ENCODE assay signal across 12 cellular contexts in the genomic region with DNA sequence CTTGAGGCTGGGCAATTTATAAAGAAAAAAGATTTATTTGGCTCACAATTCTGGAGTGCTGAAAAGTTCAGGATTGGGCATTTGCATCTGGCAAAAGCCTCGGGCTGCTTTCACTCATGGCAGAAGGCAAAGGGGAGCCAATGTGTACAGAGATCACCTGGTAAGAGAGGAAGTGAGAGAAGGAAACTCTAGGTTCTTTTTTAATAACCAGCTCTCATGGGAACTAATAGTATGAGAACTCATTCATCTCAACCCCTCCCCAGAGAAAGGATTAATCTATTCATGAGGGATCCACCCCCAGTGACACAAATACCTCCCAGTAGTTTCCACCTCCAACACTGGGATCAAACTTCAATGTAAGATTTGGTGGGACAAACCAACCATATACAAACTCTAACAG.
A peak's percentile ranks its signal among the peaks of the same experiment; 100 is the strongest.
DNase-seq lines count a peak whose midpoint lies in the region; ATAC-seq, FAIRE-seq and TF ChIP-seq lines count a peak whose summit lies in the region.
"Had no signal": no experiment of that assay in that cellular context is flagged by ENCODE, and none has a peak within 500 bp of the region (broad histone marks: within the 10 kb centered on the region; RNA-seq: fewer than 3 reads in every experiment).

No MANE protein-coding gene starts in this region.

- H2BK120ac ChIP-seq in H9 (ENCODE audit: low read depth, low read length, poor library complexity, severe bottlenecking) = no peak overlapping the region

- no peak overlapping the region for H4K8ac ChIP-seq in H9 (replicated peaks; ENCODE audit: insufficient read length, low read depth, low read length)

- H2BK12ac ChIP-seq in H9 (ENCODE audit: insufficient read length, low read depth, low read length) = no peak overlapping the region

- peaks cover 36% of the 10 kb centered on the region for H3K4me1 ChIP-seq in BLaER1
- peaks cover 28% of the 10 kb centered on the region; the same call in 1 of the 2 replicates for H3K4me1 ChIP-seq in H9 (ENCODE audit: insufficient read depth, low read length)

- no peaks in the 10 kb centered on the region for H3K36me3 ChIP-seq in BLaER1
- H3K36me3 ChIP-seq: thyroid gland had no signal

- H2AFZ ChIP-seq in H9 (ENCODE audit: low read length) = no peak overlapping the region

- H3K27me3 ChIP-seq in BLaER1 = no peaks in the 10 kb centered on the region
- no peaks in the 10 kb centered on the region for H3K27me3 ChIP-seq in H9 (ENCODE audit: insufficient read depth, low read length)
- H3K27me3 ChIP-seq: thyroid gland had no signal

- no peak overlapping the region for H4K91ac ChIP-seq in H9 (ENCODE audit: insufficient read length, low read depth, low read length)

- no CpG with 5 or more reads among the region's 1 CpG for WGBS in H9 (ENCODE audit: extremely low coverage, insufficient read length, low lambda C conversion rate)

- H2BK15ac ChIP-seq in H9 (ENCODE audit: low read depth, low read length) = no peak overlapping the region

- no peaks in the 10 kb centered on the region for H3K36me3 Mint-ChIP-seq in activated naive CD4-positive, alpha-beta T cell treated with anti-CD3 and anti-CD28 coated beads for 36 hours (ENCODE audit: low read depth)
- H3K36me3 Mint-ChIP-seq in H9 (ENCODE audit: insufficient read depth in 1 of 3, low read depth in 3 of 3) = no peaks in the 10 kb centered on the region

- H3T11ph ChIP-seq in H9 (ENCODE audit: low read length) = no peak overlapping the region

- H3K9me3 Mint-ChIP-seq in activated naive CD4-positive, alpha-beta T cell treated with anti-CD3 and anti-CD28 coated beads for 36 hours = no peaks in the 10 kb centered on the region
- no peaks in the 10 kb centered on the region; a peak in 1 of 5 replicates for H3K9me3 Mint-ChIP-seq in H9

- ATAC-seq in HG02759 (IDR thresholded peaks at IDR 0.05; ENCODE audit: unreplicated experiment) = peak; percentile 60
- ATAC-seq in HG03565 (IDR thresholded peaks at IDR 0.05; ENCODE audit: unreplicated experiment) = peak; percentile 57

- peak overlapping the region; percentile 57 for H3K4me2 ChIP-seq in BLaER1
- H3K4me2 ChIP-seq in H9 (ENCODE audit: insufficient read depth, insufficient read length, low read length) = no peak overlapping the region

- H2BK20ac ChIP-seq in H9 (ENCODE audit: low read depth, low read length, poor library complexity, severe bottlenecking) = no peak overlapping the region

- H3K27me3 Mint-ChIP-seq in activated naive CD4-positive, alpha-beta T cell treated with anti-CD3 and anti-CD28 coated beads for 36 hours (ENCODE audit: low read depth) = peaks cover 28% of the 10 kb centered on the region
- no peaks in the 10 kb centered on the region for H3K27me3 Mint-ChIP-seq in H9 (ENCODE audit: low read depth)

- H2AK5ac ChIP-seq in H9 (ENCODE audit: insufficient read length, low read length) = no peak overlapping the region

- no peak for TF ChIP-seq CTCF in H9 (conservative IDR thresholded peaks at IDR 0.05)

- H3K9ac ChIP-seq in BLaER1 (no peak overlapping the region), H9 (ENCODE audit: extremely low read depth, insufficient read length, low read length) (no peak overlapping the region)

- H3K4ac ChIP-seq in H9 (ENCODE audit: low read depth, low read length) = no peak overlapping the region

- no peak overlapping the region for H3K27ac Mint-ChIP-seq in activated naive CD4-positive, alpha-beta T cell treated with anti-CD3 and anti-CD28 coated beads for 36 hours
- no peak overlapping the region for H3K27ac Mint-ChIP-seq in H9

- no peaks in the 10 kb centered on the region for H3K9me3 ChIP-seq in BLaER1
- H3K9me3 ChIP-seq in H9 (ENCODE audit: control insufficient read depth, low read depth, low read length) = no peaks in the 10 kb centered on the region
- H3K9me3 ChIP-seq: thyroid gland had no signal

- H3K56ac ChIP-seq in H9 (ENCODE audit: insufficient read length, low read depth, low read length) = no peak overlapping the region

- intact Hi-C loops in activated naive CD4-positive, alpha-beta T cell treated with anti-CD3 and anti-CD28 coated beads for 36 hours (cut with micrococcal nuclease) = no loop called here

- FAIRE-seq in GM19239 (lab: Jason Lieb, UNC) = peak; percentile 92

- CTCF ChIA-PET in activated naive CD4-positive, alpha-beta T cell treated with anti-CD3 and anti-CD28 coated beads for 36 hours (lab: Charles Lee) = no interaction called here

- H4K5ac ChIP-seq in H9 (ENCODE audit: insufficient read length, low read depth, low read length) = no peak overlapping the region

- H3K18ac ChIP-seq in H9 (ENCODE audit: insufficient read length, low read depth, low read length) = no peak overlapping the region

- H3K23me2 ChIP-seq in H9 (ENCODE audit: insufficient read length, low read depth, low read length, poor library complexity, severe bottlenecking) = no peaks in the 10 kb centered on the region

- H3K79me2 ChIP-seq in H9 (ENCODE audit: insufficient read depth, low read length) = no peaks in the 10 kb centered on the region

- H2BK5ac ChIP-seq in H9 (ENCODE audit: insufficient read length, low read length) = no peak overlapping the region

- H3K4me3 Mint-ChIP-seq in activated naive CD4-positive, alpha-beta T cell treated with anti-CD3 and anti-CD28 coated beads for 36 hours = no peak overlapping the region
- H3K4me3 Mint-ChIP-seq in H9 = no peak overlapping the region

- H3K4me1 Mint-ChIP-seq in activated naive CD4-positive, alpha-beta T cell treated with anti-CD3 and anti-CD28 coated beads for 36 hours (ENCODE audit: low read depth) = no peaks in the 10 kb centered on the region
- peaks cover 46 to 59% of the 10 kb centered on the region in 2 experiments for H3K4me1 Mint-ChIP-seq in H9

- H4K20me1 ChIP-seq in BLaER1 (no peaks in the 10 kb centered on the region), H9 (ENCODE audit: control insufficient read depth, insufficient read depth, insufficient read length) (no peaks in the 10 kb centered on the region)

- no peak overlapping the region for H3K23ac ChIP-seq in H9 (ENCODE audit: insufficient read length, low read depth, low read length)

- H3K4me3 ChIP-seq in BLaER1 = no peak overlapping the region
- H3K4me3 ChIP-seq: thyroid gland had no signal

- no peaks in the 10 kb centered on the region for H3K79me1 ChIP-seq in H9 (ENCODE audit: insufficient read depth, low read depth, low read length, poor library complexity, severe bottlenecking)

- no peak overlapping the region for H3K14ac ChIP-seq in H9 (ENCODE audit: insufficient read depth, low read length)

- no peak for DNase-seq in GM19239 (ENCODE audit: insufficient read length, low spot score)
- DNase-seq in stimulated activated CD4-positive, alpha-beta T cell treated with anti-CD3 and anti-CD28 coated beads, Interleukin-4, amount 100 ng/mL, for 24 hours = no peak
- no peak for DNase-seq in activated naive CD4-positive, alpha-beta T cell treated with anti-CD3 and anti-CD28 coated beads for 36 hours
- no peak for DNase-seq in H9
- DNase-seq in MV-4-11 (lab: John Stamatoyannopoulos, UW) = no peak
- DNase-seq: activated CD8-positive, alpha-beta memory T cell treated with anti-CD3 and anti-CD28 coated beads for 24 hours; NCI-H1048; Right ventricle myocardium superior; thyroid gland had no signal

- H3K27ac ChIP-seq in BLaER1 (no peak overlapping the region), H9 (ENCODE audit: insufficient read length, low read depth, low read length) (no peak overlapping the region)
